ENCODE assay signal across 8 cellular contexts in the genomic region with DNA sequence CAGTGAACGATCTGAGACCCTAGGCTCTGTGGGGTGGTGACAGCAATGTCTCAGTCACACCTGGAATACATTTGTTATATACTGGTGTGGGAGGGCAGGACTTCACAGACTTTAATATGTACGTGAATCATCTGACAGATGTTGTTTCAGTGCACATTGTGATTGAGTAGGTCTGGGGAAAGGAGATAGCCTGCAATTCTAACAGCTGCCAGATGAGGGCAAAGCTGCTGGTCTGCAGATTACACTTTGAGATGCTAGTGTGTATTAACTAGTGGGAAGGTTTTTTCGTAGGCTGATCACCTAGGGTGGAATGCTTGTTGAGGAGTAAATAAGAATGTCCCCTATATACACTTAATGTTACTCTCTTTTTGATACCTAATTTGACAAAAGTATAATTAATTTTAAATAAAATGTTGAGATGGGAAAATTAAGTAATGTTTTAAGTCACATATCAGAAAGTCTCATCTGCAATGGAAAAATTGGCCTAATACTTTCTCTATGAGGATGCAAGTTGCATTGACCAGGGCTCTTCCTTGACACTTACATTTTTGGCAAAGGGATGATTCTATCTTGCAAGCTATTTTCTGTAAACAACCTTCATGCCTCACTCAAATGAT.
DNase-seq lines count a peak whose midpoint lies in the region; ATAC-seq and TF ChIP-seq lines count a peak whose summit lies in the region.

No MANE protein-coding gene starts in this region.

- no peak overlapping the region for H2BK5ac ChIP-seq in mesenchymal stem cell (ENCODE audit: low read depth, low read length, poor library complexity, severe bottlenecking)

- ATAC-seq in GM18909 (IDR thresholded peaks at IDR 0.05; ENCODE audit: poor library complexity, unreplicated experiment) (peak; percentile 92), HG03060 (IDR thresholded peaks at IDR 0.05; ENCODE audit: low read depth, unreplicated experiment) (peak; percentile 50)

- H3K4me3 ChIP-seq in mammary epithelial cell (replicated peaks in 1 of 3; ENCODE audit: insufficient read depth in 1 of 3, low read depth in 2 of 3, low read length in 3 of 3) (no peak overlapping the region), mesenchymal stem cell (ENCODE audit: insufficient read depth in 1 of 2, low read depth in 1 of 2, low read length in 2 of 2) (no peak overlapping the region), suprapubic skin (no peak overlapping the region)

- no peak for TF ChIP-seq EP300 in suprapubic skin (IDR thresholded peaks at IDR 0.05)

- in situ Hi-C loops in mammary epithelial cell (cut with MboI; ENCODE audit: low sequenced_read_pairs in 2 of 2) = no loop called here

- WGBS in mammary epithelial cell (ENCODE audit: low coverage, missing lambda C conversion rate) = 49% methylated on average over 3 of the region's 3 CpGs
- 34% methylated on average over 2 of the region's 3 CpGs for WGBS in mesenchymal stem cell
- 33% methylated on average over 3 of the region's 3 CpGs for WGBS in suprapubic skin

- H4K20me1 ChIP-seq in mammary epithelial cell (ENCODE audit: insufficient read depth, low read length) = no peaks in the 10 kb centered on the region

- DNase-seq in DMS 273 (lab: John Stamatoyannopoulos, UW; ENCODE audit: unreplicated experiment) (peak; percentile 75), NCI-H2227 treated with DMSO at 0.1 percent for 48 hours (lab: John Stamatoyannopoulos, UW) (peak; percentile 47), mammary epithelial cell (peak; percentile 48), mesenchymal stem cell (peak; percentile 3), C1 segment of cervical spinal cord (lab: John Stamatoyannopoulos, UW) (no peak), suprapubic skin (ENCODE audit: low spot score in 2 of 2) (no peak)

- H3K4me1 ChIP-seq in mammary epithelial cell (ENCODE audit: insufficient read depth, low read length) (no peaks in the 10 kb centered on the region), mesenchymal stem cell (ENCODE audit: control insufficient read depth, insufficient read depth, low read depth, low read length) (no peaks in the 10 kb centered on the region), suprapubic skin (no peaks in the 10 kb centered on the region)

- H2BK12ac ChIP-seq in mesenchymal stem cell (ENCODE audit: low read length in 2 of 2) = no peak overlapping the region

- no TSS peak for BruUV-seq in mammary epithelial cell (replicated peaks; lab: Mats Ljungman, UMichigan)

- no peak overlapping the region for H2BK120ac ChIP-seq in mesenchymal stem cell (ENCODE audit: low read depth, low read length)

- no peak overlapping the region for H2AFZ ChIP-seq in mammary epithelial cell (ENCODE audit: low read depth, low read length)
- no peak overlapping the region for H2AFZ ChIP-seq in mesenchymal stem cell (ENCODE audit: low read depth, low read length)

- no peaks in the 10 kb centered on the region for H3K36me3 ChIP-seq in mammary epithelial cell (ENCODE audit: insufficient read depth, low read length)
- no peaks in the 10 kb centered on the region for H3K36me3 ChIP-seq in mesenchymal stem cell (ENCODE audit: control insufficient read depth in 1 of 2, insufficient read depth in 2 of 2, low read depth in 1 of 2, low read length in 2 of 2)
- H3K36me3 ChIP-seq in suprapubic skin = no peaks in the 10 kb centered on the region

- H3K27ac ChIP-seq in mammary epithelial cell (ENCODE audit: insufficient read depth, low read depth, low read length) = no peak overlapping the region
- H3K27ac ChIP-seq in mesenchymal stem cell (ENCODE audit: low read length, poor library complexity, severe bottlenecking) = no peak overlapping the region
- no peak overlapping the region for H3K27ac ChIP-seq in suprapubic skin

- H3K9me3 ChIP-seq in mammary epithelial cell (replicated peaks; ENCODE audit: insufficient read depth, low read length) (no peaks in the 10 kb centered on the region), mesenchymal stem cell (ENCODE audit: control insufficient read depth, low read length) (no peaks in the 10 kb centered on the region), suprapubic skin (no peaks in the 10 kb centered on the region)

- dilution Hi-C loops in mammary epithelial cell (cut with HindIII; ENCODE audit: low sequenced_read_pairs) = no loop called here

- no peaks in the 10 kb centered on the region for H3K79me2 ChIP-seq in mammary epithelial cell (ENCODE audit: insufficient read depth, low read length)

- H3K23ac ChIP-seq in mesenchymal stem cell (ENCODE audit: low read length in 2 of 2) = no peak overlapping the region

- no peak overlapping the region for H3K14ac ChIP-seq in mesenchymal stem cell (ENCODE audit: low read length in 2 of 2)

- H3K27me3 ChIP-seq in mammary epithelial cell (ENCODE audit: insufficient read depth, low read length) (peaks cover 2% of the 10 kb centered on the region), mesenchymal stem cell (ENCODE audit: control insufficient read depth in 1 of 2, insufficient read depth in 1 of 2, low read length in 2 of 2) (no peaks in the 10 kb centered on the region), suprapubic skin (no peaks in the 10 kb centered on the region)

- H3K4me2 ChIP-seq in mammary epithelial cell (ENCODE audit: insufficient read depth, low read depth, low read length) (no peak overlapping the region), mesenchymal stem cell (ENCODE audit: low read length, poor library complexity, severe bottlenecking) (no peak overlapping the region)

- no peak overlapping the region for H3K18ac ChIP-seq in mesenchymal stem cell (ENCODE audit: low read depth in 1 of 2, low read length in 2 of 2)

- H4K8ac ChIP-seq in mesenchymal stem cell (ENCODE audit: low read length) = no peak overlapping the region

- H2BK15ac ChIP-seq in mesenchymal stem cell (ENCODE audit: low read depth, poor library complexity, severe bottlenecking) = no peak overlapping the region

- no peaks in the 10 kb centered on the region for H3K79me1 ChIP-seq in mesenchymal stem cell (replicated peaks; ENCODE audit: low read length, poor library complexity, severe bottlenecking)

- no peak for TF ChIP-seq POLR2A in suprapubic skin (IDR thresholded peaks at IDR 0.05)

- no peak overlapping the region for H2AK5ac ChIP-seq in mesenchymal stem cell (ENCODE audit: low read length, severe bottlenecking)

- CTCF ChIA-PET in mammary epithelial cell (lab: Charles Lee; ENCODE audit: low non-redundant PET) = no interaction called here

- H4K91ac ChIP-seq in mesenchymal stem cell (ENCODE audit: low read length) = no peak overlapping the region

- TF ChIP-seq CTCF in mammary epithelial cell (conservative IDR thresholded peaks at IDR 0.05 in 1 of 2, IDR thresholded peaks at IDR 0.05 in 1 of 2; ENCODE audit: extremely low read depth in 1 of 2, insufficient read depth in 1 of 2, low read depth in 1 of 2, low read length in 2 of 2) (peak; percentile 77 to 87), suprapubic skin (IDR thresholded peaks at IDR 0.05) (peak in 1 of 2 donors; percentile 62)

- no peak overlapping the region for H3K4ac ChIP-seq in mesenchymal stem cell (ENCODE audit: low read depth in 1 of 2, low read length in 2 of 2)

- H3K9ac ChIP-seq in mammary epithelial cell (ENCODE audit: insufficient read depth, low read length) (no peak overlapping the region), mesenchymal stem cell (ENCODE audit: low read length) (no peak overlapping the region)

- intact Hi-C loops in mammary epithelial cell (cut with micrococcal nuclease) = loop anchor here (1.0 to 10.0 kb wide), 4 partner anchors 191 to 535 kb away; no protein-coding TSS in a partner anchor

Comparison
In these comparisons a context has a peak if more than half of its experiments do, and no peak if none do; other contexts are left out.
1. DNase-seq: peak in DMS 273 (single experiment), NCI-H2227 treated with DMSO at 0.1 percent for 48 hours (single experiment), mammary epithelial cell (single experiment) and mesenchymal stem cell (single experiment); none in C1 segment of cervical spinal cord (0 of 14) and suprapubic skin (0 of 2).